ENCODE assay signal across 1 cellular context in genomic region chr16:70635356-70636016, GRCh38.
TF ChIP-seq lines count a peak whose summit lies in the region.

No MANE protein-coding gene starts in this region.

TF ChIP-seq in K562, 482 proteins besides CTCF, POLR2A, EP300 and RAD21:
- TF ChIP-seq MTA2 (IDR thresholded peaks at IDR 0.05; ENCODE audit: low read depth) (peak; percentile 39; the same call in 1 of the 2 replicates), RBM25 (IDR thresholded peaks at IDR 0.05; ENCODE audit: low read depth, low read length, severe bottlenecking) (peak; percentile 86), TAF15 (IDR thresholded peaks at IDR 0.05; ENCODE audit: low read depth, low read length) (no peak), GTF2E2 (tag; IDR thresholded peaks at IDR 0.05) (no peak), NR2C1 (IDR thresholded peaks at IDR 0.05) (peak; percentile 98), NR2C1 (tag; IDR thresholded peaks at IDR 0.05) (peak; percentile 98), KDM1A (IDR thresholded peaks at IDR 0.05) (no peak), BCOR (IDR thresholded peaks at IDR 0.05) (peak; percentile 69; the same call in 1 of the 2 replicates), NR2C2 (CRISPR knock-in tag; IDR thresholded peaks at IDR 0.05) (peak; percentile 95), NR2C2 (tag; IDR thresholded peaks at IDR 0.05) (peak; percentile 96), NFRKB (IDR thresholded peaks at IDR 0.05; ENCODE audit: low read depth) (no peak)
